Comparison of ENCODE assay signal across 1 cellular context in genomic region chr1:227763246-227764018, GRCh38.
TF ChIP-seq lines count a peak whose summit lies in the region.

No MANE protein-coding gene starts in this region.

TF ChIP-seq in K562, 482 proteins besides CTCF, POLR2A, EP300 and RAD21:
- TF ChIP-seq MAFF (IDR thresholded peaks at IDR 0.05; ENCODE audit: low read length) (no peak), HNRNPLL (IDR thresholded peaks at IDR 0.05; ENCODE audit: low read depth, low read length, poor library complexity, severe bottlenecking) (peak; percentile 9), CHD2 (IDR thresholded peaks at IDR 0.05; ENCODE audit: low read depth, low read length) (no peak), RFX5 (IDR thresholded peaks at IDR 0.05; ENCODE audit: low read depth, low read length) (no peak)
